11 cellular contexts compared by ENCODE assay signal in the genomic region with DNA sequence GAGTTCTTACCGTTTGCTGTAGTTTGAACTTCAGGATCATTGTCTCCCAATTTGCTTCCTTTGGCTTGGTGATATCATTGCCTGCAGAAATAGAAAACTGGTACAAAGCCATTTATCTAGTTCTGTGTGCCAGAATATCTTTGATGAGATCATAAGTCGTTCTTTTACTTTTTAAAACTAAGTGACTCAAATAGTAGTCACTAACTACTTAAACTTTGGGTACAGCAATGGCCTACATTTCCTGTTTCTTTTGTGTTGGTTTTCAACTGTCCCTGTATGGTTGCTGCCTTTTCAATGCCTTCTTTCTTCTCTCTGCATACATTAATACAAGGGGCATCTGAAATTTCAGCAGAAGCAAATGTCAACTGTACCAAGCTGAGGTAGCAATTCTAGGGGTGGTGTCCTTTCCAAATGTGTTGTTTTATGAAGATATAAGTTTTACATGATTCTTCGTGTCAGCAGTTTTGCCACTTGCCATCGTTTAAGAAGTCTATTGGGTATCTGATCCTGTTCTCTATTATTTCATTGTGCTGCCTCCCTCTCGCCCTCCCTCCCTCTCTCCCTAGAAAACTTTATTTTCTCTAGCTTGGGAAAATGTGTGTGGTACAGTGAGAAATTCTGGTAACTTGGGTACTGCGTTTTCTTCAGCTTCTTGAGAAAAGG.
DNase-seq lines count a peak whose midpoint lies in the region; TF ChIP-seq lines count a peak whose summit lies in the region.
"Had no signal": no experiment of that assay in that cellular context is flagged by ENCODE, and none has a peak within 500 bp of the region (broad histone marks: within the 10 kb centered on the region; RNA-seq: fewer than 3 reads in every experiment).

No MANE protein-coding gene starts in this region.

- H3K9ac ChIP-seq in SK-N-MC (ENCODE audit: insufficient read length) (no peak overlapping the region), fibroblast of lung (ENCODE audit: insufficient read depth, low read length) (no peak overlapping the region), smooth muscle cell (ENCODE audit: low read depth) (no peak overlapping the region)

- H3K4me2 ChIP-seq in fibroblast of lung (ENCODE audit: extremely low read depth, insufficient read depth, low read length) (no peak overlapping the region), smooth muscle cell (peak overlapping the region; percentile 35)

- no peaks in the 10 kb centered on the region for H3K9me3 Mint-ChIP-seq in activated naive CD4-positive, alpha-beta T cell treated with anti-CD3 and anti-CD28 coated beads, Interleukin-2, amount 10 ng/mL, durations not matched to agents 7 days and 5 days

- H3K79me2 ChIP-seq in fibroblast of lung (ENCODE audit: control insufficient read depth, insufficient read depth, low read length) (no peaks in the 10 kb centered on the region), smooth muscle cell (ENCODE audit: low read depth) (no peaks in the 10 kb centered on the region)

- CTCF ChIA-PET in activated naive CD4-positive, alpha-beta T cell treated with anti-CD3 and anti-CD28 coated beads, Interleukin-2, amount 10 ng/mL, durations not matched to agents 7 days and 5 days (lab: Charles Lee): interaction anchor here (1.2 kb wide), 1 partner anchor 28 kb away, joined by 4 read pairs; no protein-coding TSS in a partner anchor

- no peak for DNase-seq in activated naive CD4-positive, alpha-beta T cell treated with anti-CD3 and anti-CD28 coated beads, Interleukin-2, amount 10 ng/mL, durations not matched to agents 7 days and 5 days
- no peak for DNase-seq in activated naive CD4-positive, alpha-beta T cell (lab: John Stamatoyannopoulos, UW)
- DNase-seq in SK-N-MC (ENCODE audit: low read depth, low spot score): no peak
- DNase-seq in fibroblast of lung (ENCODE audit: low read depth in 2 of 2): peak; percentile 58 to 77
- no peak for DNase-seq in smooth muscle cell (lab: John Stamatoyannopoulos, UW; ENCODE audit: unreplicated experiment)
- DNase-seq in cerebellar cortex (ENCODE audit: low spot score): no peak
- DNase-seq in GM10266 (ENCODE audit: extremely low spot score): no peak
- no peak for DNase-seq in posterior vena cava (ENCODE audit: low spot score)
- DNase-seq: KBM-7, NCI-H446 treated with DMSO at 0.1 percent for 48 hours had no signal

- H3K9me3 ChIP-seq in SK-N-MC (ENCODE audit: low read depth, low read length) (no peaks in the 10 kb centered on the region), fibroblast of lung (ENCODE audit: control insufficient read depth, insufficient read depth, low read depth, low read length) (no peaks in the 10 kb centered on the region), smooth muscle cell (replicated peaks; ENCODE audit: low read depth) (no peaks in the 10 kb centered on the region)

- H3K27me3 ChIP-seq in fibroblast of lung (ENCODE audit: control insufficient read depth, insufficient read depth, low read length) (no peaks in the 10 kb centered on the region), smooth muscle cell (ENCODE audit: low read depth) (no peaks in the 10 kb centered on the region)

- peaks cover 19% of the 10 kb centered on the region for H3K4me1 Mint-ChIP-seq in activated naive CD4-positive, alpha-beta T cell treated with anti-CD3 and anti-CD28 coated beads, Interleukin-2, amount 10 ng/mL, durations not matched to agents 7 days and 5 days

- peak overlapping the region; percentile 23; the same call in 1 of the 2 replicates for H3K4me3 ChIP-seq in SK-N-MC
- no peak overlapping the region for H3K4me3 ChIP-seq in fibroblast of lung (replicated peaks in 1 of 4; ENCODE audit: control extremely low read depth in 1 of 4, insufficient read depth in 1 of 4, low read depth in 3 of 4, low read length in 4 of 4)
- H3K4me3 ChIP-seq in smooth muscle cell: no peak overlapping the region
- H3K4me3 ChIP-seq: GM12878 had no signal

- intact Hi-C loops in posterior vena cava (cut with DNase I): loop anchor here in 1 of 2 donors (10.0 kb wide), 1 partner anchor 265 kb away; no protein-coding TSS in a partner anchor

- no peaks in the 10 kb centered on the region for H3F3A ChIP-seq in smooth muscle cell (ENCODE audit: low read depth)

- no peak overlapping the region for H3K4me3 Mint-ChIP-seq in activated naive CD4-positive, alpha-beta T cell treated with anti-CD3 and anti-CD28 coated beads, Interleukin-2, amount 10 ng/mL, durations not matched to agents 7 days and 5 days

- H2AFZ ChIP-seq in fibroblast of lung (ENCODE audit: low read length) (no peak overlapping the region), smooth muscle cell (ENCODE audit: low read depth) (no peak overlapping the region)

- H4K20me1 ChIP-seq in fibroblast of lung (ENCODE audit: control insufficient read depth, extremely low read depth, insufficient read depth, low read length) (no peaks in the 10 kb centered on the region), smooth muscle cell (ENCODE audit: low read depth) (peaks cover 8% of the 10 kb centered on the region)

- H3K4me1 ChIP-seq in fibroblast of lung (ENCODE audit: control insufficient read depth, extremely low read depth, insufficient read depth, low read length) (peaks cover 5% of the 10 kb centered on the region), smooth muscle cell (ENCODE audit: low read depth) (peaks cover 21% of the 10 kb centered on the region)

- H3K27ac Mint-ChIP-seq in activated naive CD4-positive, alpha-beta T cell treated with anti-CD3 and anti-CD28 coated beads, Interleukin-2, amount 10 ng/mL, durations not matched to agents 7 days and 5 days: peak overlapping the region; percentile 35

- H3K36me3 Mint-ChIP-seq in activated naive CD4-positive, alpha-beta T cell treated with anti-CD3 and anti-CD28 coated beads, Interleukin-2, amount 10 ng/mL, durations not matched to agents 7 days and 5 days: peaks cover 8% of the 10 kb centered on the region

- TF ChIP-seq CTCF in fibroblast of lung (conservative IDR thresholded peaks at IDR 0.05 in 1 of 2, IDR thresholded peaks at IDR 0.05 in 1 of 2; ENCODE audit: low read depth in 1 of 2, low read length in 2 of 2): no peak
- no peak for TF ChIP-seq CTCF in smooth muscle cell (IDR thresholded peaks at IDR 0.05; ENCODE audit: borderline replicate concordance, insufficient read depth, poor library complexity, severe bottlenecking)
- TF ChIP-seq CTCF in GM10266 (IDR thresholded peaks at IDR 0.05; ENCODE audit: control insufficient read depth, insufficient read depth, low read depth, missing control alignments): no peak

- no peaks in the 10 kb centered on the region for H3K27me3 Mint-ChIP-seq in activated naive CD4-positive, alpha-beta T cell treated with anti-CD3 and anti-CD28 coated beads, Interleukin-2, amount 10 ng/mL, durations not matched to agents 7 days and 5 days

- no peak overlapping the region; the same call in 1 of the 2 replicates for H3K27ac ChIP-seq in SK-N-MC
- no peak overlapping the region for H3K27ac ChIP-seq in fibroblast of lung (ENCODE audit: insufficient read depth, low read length)
- no peak overlapping the region for H3K27ac ChIP-seq in smooth muscle cell (ENCODE audit: low read depth)

- 76% methylated on average over 6 of the region's 6 CpGs for WGBS in smooth muscle cell (ENCODE audit: low lambda C conversion rate)

- H3K36me3 ChIP-seq in SK-N-MC (ENCODE audit: insufficient read depth, low read length): no peaks in the 10 kb centered on the region
- no peaks in the 10 kb centered on the region for H3K36me3 ChIP-seq in fibroblast of lung (ENCODE audit: control insufficient read depth, insufficient read depth, low read length)
- no peaks in the 10 kb centered on the region for H3K36me3 ChIP-seq in smooth muscle cell (ENCODE audit: low read depth)

Comparison
In these comparisons a context has a peak if more than half of its experiments do, and no peak if none do; other contexts are left out.
1. DNase-seq: peak in fibroblast of lung (2 of 2); none in activated naive CD4-positive, alpha-beta T cell treated with anti-CD3 and anti-CD28 coated beads, Interleukin-2, amount 10 ng/mL, durations not matched to agents 7 days and 5 days (single experiment), activated naive CD4-positive, alpha-beta T cell (0 of 4), SK-N-MC (single experiment), smooth muscle cell (single experiment), cerebellar cortex (single experiment), GM10266 (single experiment) and posterior vena cava (single experiment).